In the genomic region with DNA sequence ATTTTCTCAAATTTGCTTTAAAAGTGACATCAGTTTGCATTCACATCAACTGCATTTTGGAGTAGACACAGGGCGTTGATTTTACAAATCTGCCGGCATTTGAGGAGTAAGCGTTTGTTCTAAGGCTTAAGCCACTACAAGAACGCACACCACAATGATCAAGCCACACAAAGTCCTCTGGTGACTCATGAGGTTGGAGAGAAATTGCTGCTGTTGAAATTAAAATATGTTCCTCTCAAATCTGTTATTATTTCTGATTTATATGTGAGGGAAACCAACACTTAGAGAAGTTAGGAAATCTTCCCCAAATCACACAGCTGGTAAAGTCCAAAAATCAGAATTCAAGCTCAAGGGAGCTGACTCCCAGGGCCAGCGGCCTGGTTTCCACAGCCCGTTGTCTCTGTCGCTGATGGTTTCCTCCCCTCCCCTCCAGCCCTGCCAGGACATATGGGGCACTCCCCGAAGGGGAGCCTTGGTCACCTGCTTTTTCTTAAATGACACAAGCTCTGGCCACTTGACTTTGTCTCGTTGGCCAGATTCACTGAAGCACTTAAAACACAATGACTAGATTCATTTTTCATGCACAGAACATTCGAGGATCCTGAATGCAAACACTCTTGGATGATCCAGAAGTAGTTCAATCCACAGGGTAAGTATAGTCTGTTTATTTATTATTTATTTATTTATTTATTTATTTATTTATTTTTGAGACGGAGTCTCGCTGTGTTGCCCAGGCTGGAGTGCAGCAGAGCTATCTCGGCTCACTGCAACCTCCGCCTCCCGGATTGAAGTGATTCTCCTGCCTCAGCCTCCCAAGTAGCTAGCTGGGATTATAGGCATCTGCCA, we compare ENCODE assay signal across 15 cellular contexts. TPM values are rescaled to one million over a fixed set of nuclear protein-coding genes. Genes with fewer than 3 reads are reported as not detected.
DNase-seq lines count a peak whose midpoint lies in the region; ATAC-seq, FAIRE-seq and TF ChIP-seq lines count a peak whose summit lies in the region.
"Had no signal": no experiment of that assay in that cellular context is flagged by ENCODE, and none has a peak within 500 bp of the region (broad histone marks: within the 10 kb centered on the region; RNA-seq: fewer than 3 reads in every experiment).

No MANE protein-coding gene starts in this region.

- H3K9me3 ChIP-seq in HepG2 (ENCODE audit: low read length): no peaks in the 10 kb centered on the region
- no peaks in the 10 kb centered on the region for H3K9me3 ChIP-seq in right lobe of liver
- H3K9me3 ChIP-seq: MG63 had no signal

- H3K27me3 Mint-ChIP-seq in immature natural killer cell (ENCODE audit: low read depth in 3 of 3) (peaks cover 15 to 16% (median 15%) of the 10 kb centered on the region in 3 donors), endothelial cell (ENCODE audit: unreplicated experiment) (no peaks in the 10 kb centered on the region)
- H3K27me3 Mint-ChIP-seq: memory B cell had no signal

- H3K9me3 Mint-ChIP-seq in immature natural killer cell (no peaks in the 10 kb centered on the region), endothelial cell (ENCODE audit: unreplicated experiment) (no peaks in the 10 kb centered on the region)
- H3K9me3 Mint-ChIP-seq: memory B cell had no signal

- TF ChIP-seq EP300 in HepG2 (IDR thresholded peaks at IDR 0.05; ENCODE audit: low read depth in 2 of 2, low read length in 2 of 2) (no peak), HepG2 (CRISPR knock-in tag; IDR thresholded peaks at IDR 0.05; ENCODE audit: borderline replicate concordance) (no peak)

- peak overlapping the region; percentile 30; the same call in 1 of the 2 replicates for H3K9ac ChIP-seq in HepG2 (ENCODE audit: insufficient read depth, low read depth, low read length)
- H3K9ac ChIP-seq: parathyroid adenoma had no signal

- intact Hi-C loops in HepG2 (cut with micrococcal nuclease; ENCODE audit: unreplicated experiment): loop anchor here (5.0 kb wide), 1 partner anchor 73 kb away; no protein-coding TSS in a partner anchor
- intact Hi-C loops in right lobe of liver (cut with DNase I): no loop called here

- TF ChIP-seq POLR2A in HepG2 (IDR thresholded peaks at IDR 0.05; ENCODE audit: insufficient read depth in 1 of 2, low read depth in 2 of 2, low read length in 2 of 2) (no peak), right lobe of liver (IDR thresholded peaks at IDR 0.05) (no peak)

- TF ChIP-seq CTCF in HepG2 (CRISPR knock-in tag; IDR thresholded peaks at IDR 0.05): no peak
- no peak for TF ChIP-seq CTCF in right lobe of liver (IDR thresholded peaks at IDR 0.05)
- no peak for TF ChIP-seq CTCF in endothelial cell (IDR thresholded peaks at IDR 0.05; ENCODE audit: unreplicated experiment)

- H3K36me3 ChIP-seq in HepG2 (replicated peaks in 1 of 2; ENCODE audit: control insufficient read depth in 1 of 2, insufficient read depth in 2 of 2, low read length in 2 of 2): no peaks in the 10 kb centered on the region
- no peaks in the 10 kb centered on the region for H3K36me3 ChIP-seq in right lobe of liver
- H3K36me3 ChIP-seq: MG63 had no signal

- H3K4me1 Mint-ChIP-seq in immature natural killer cell (peaks cover 29 to 41% of the 10 kb centered on the region in 2 donors), endothelial cell (ENCODE audit: unreplicated experiment) (peaks cover 5% of the 10 kb centered on the region)

- H3K4me3 Mint-ChIP-seq in immature natural killer cell: peak overlapping the region in 4 of 5 donors; percentile 12 to 73 (median 55)
- H3K4me3 Mint-ChIP-seq in endothelial cell (ENCODE audit: unreplicated experiment): no peak overlapping the region
- H3K4me3 Mint-ChIP-seq: memory B cell had no signal

- FAIRE-seq in HepG2 (lab: Jason Lieb, UNC): no peak
- FAIRE-seq: endothelial cell of umbilical vein had no signal

- H4K20me1 ChIP-seq in HepG2 (ENCODE audit: insufficient read depth, low read length): no peaks in the 10 kb centered on the region

- H3K4me1 ChIP-seq in HepG2 (ENCODE audit: insufficient read depth, low read length) (peaks cover 59% of the 10 kb centered on the region), right lobe of liver (peaks cover 0 to 22% (median 8%) of the 10 kb centered on the region in 4 donors)

- WGBS in HepG2 (ENCODE audit: low lambda C conversion rate): 60% methylated on average over 15 of the region's 15 CpGs
- WGBS in right lobe of liver (ENCODE audit: insufficient coverage, low coverage, low lambda C conversion rate, missing lambda C conversion rate): 82% methylated on average over 11 of the region's 15 CpGs

- H3K27ac Mint-ChIP-seq in immature natural killer cell: peak overlapping the region; percentile 66 to 86 (median 77)
- H3K27ac Mint-ChIP-seq in endothelial cell (ENCODE audit: unreplicated experiment): no peak overlapping the region

- H3K27me3 ChIP-seq in HepG2 (ENCODE audit: control insufficient read depth in 1 of 2, insufficient read depth in 2 of 2, low read length in 2 of 2) (no peaks in the 10 kb centered on the region), right lobe of liver (no peaks in the 10 kb centered on the region)
- H3K27me3 ChIP-seq: MG63 had no signal

- ATAC-seq in HepG2: no peak
- ATAC-seq in right lobe of liver: no peak

- peak overlapping the region; percentile 59 for H2AFZ ChIP-seq in HepG2 (ENCODE audit: low read length)
- H2AFZ ChIP-seq: parathyroid adenoma had no signal

- DNase-seq in HepG2 (ENCODE audit: low spot score) (peak; percentile 64), right lobe of liver (no peak), SW480 (ENCODE audit: low spot score) (peak; percentile 63), immature natural killer cell (peak in 1 of 3 donors; percentile 28), endothelial cell (ENCODE audit: low spot score) (no peak), UCSD-AML1 (lab: John Stamatoyannopoulos, UW; ENCODE audit: unreplicated experiment) (no peak), anterior cingulate cortex (lab: John Stamatoyannopoulos, UW) (no peak), SHP77 treated with DMSO at 0.1 percent for 48 hours (lab: John Stamatoyannopoulos, UW) (no peak)
- DNase-seq: C1 segment of cervical spinal cord; MG63; stimulated activated CD4-positive, alpha-beta T cell treated with anti-CD3 and anti-CD28 coated beads, Interleukin-1b, Interleukin-23, amount 100 ng/mL, for 48 hours had no signal

- TF ChIP-seq RAD21 in HepG2 (CRISPR knock-in tag; IDR thresholded peaks at IDR 0.05): no peak

- peak overlapping the region; percentile 14 for H3K4me2 ChIP-seq in HepG2 (ENCODE audit: low read depth, low read length)

- H3K4me3 ChIP-seq in HepG2 (replicated peaks in 1 of 3; ENCODE audit: insufficient read depth in 1 of 3, low read depth in 2 of 3, low read length in 3 of 3) (no peak overlapping the region), right lobe of liver (no peak overlapping the region)
- H3K4me3 ChIP-seq: MG63, SK-N-MC had no signal

- H3K27ac ChIP-seq in HepG2 (ENCODE audit: extremely low read length, insufficient read depth, low read length): peak overlapping the region; percentile 32
- H3K27ac ChIP-seq in right lobe of liver: no peak overlapping the region
- H3K27ac ChIP-seq: parathyroid adenoma, SK-N-MC had no signal

- H3K36me3 Mint-ChIP-seq in immature natural killer cell (no peaks in the 10 kb centered on the region), endothelial cell (ENCODE audit: low read depth, unreplicated experiment) (no peaks in the 10 kb centered on the region)
- H3K36me3 Mint-ChIP-seq: memory B cell had no signal

- CTCF ChIA-PET in HepG2 (lab: Yijun Ruan, JAX; ENCODE audit: low intra/inter-chr PET ratio, low total read pairs): no interaction called here

- in situ Hi-C loops in HepG2 (cut with HindIII; ENCODE audit: extremely low pct_ligation_motif_present, low pct_unique_long_range_greater_than_20kb): no loop called here

- no TSS peak for BruUV-seq in HepG2 (replicated peaks; lab: Mats Ljungman, UMichigan)

- no peaks in the 10 kb centered on the region for H3K79me2 ChIP-seq in HepG2 (ENCODE audit: insufficient read depth, low read length)
- H3K79me2 ChIP-seq: parathyroid adenoma had no signal

- POLR2A ChIA-PET in HepG2 (lab: Yijun Ruan, JAX): interaction anchor here (1.5 to 2.1 kb wide), 3 partner anchors 29 to 76 kb away, joined by 4 to 15 read pairs (median 5); a partner anchor contains a TSS

TF ChIP-seq in HepG2, 621 proteins besides CTCF, POLR2A, EP300 and RAD21 (continues in another document):
- TF ChIP-seq CAMTA2 (CRISPR knock-in tag; IDR thresholded peaks at IDR 0.05; ENCODE audit: borderline replicate concordance): no peak

RNA-seq across cellular contexts. Expression of a gene that starts 29.2 kb away (rescaled TPM):
- total RNA-seq in HepG2 (2016; rRNA removed; fragmentation: Illumina TruSeq; extraction: Trizol) (13.5 and 27.0 TPM in 2 replicates), right lobe of liver (10 to 100 TPM; 25.2 to 86.4 (median 75.2) TPM), endothelial cell (ENCODE audit: unreplicated experiment) (328 TPM)
- total RNA-seq in HepG2 (2016; cell fraction: cytosol; rRNA removed; fragmentation: Illumina TruSeq; extraction: Trizol; ENCODE audit: low read depth): 17.4 and 21.1 TPM in 2 replicates
- total RNA-seq in HepG2 (2016; cell fraction: insoluble cytoplasmic fraction; rRNA removed; fragmentation: Illumina TruSeq; extraction: Trizol): 13.7 and 28.9 TPM in 2 replicates
- 23.0 and 29.0 TPM in 2 replicates for total RNA-seq in HepG2 (2016; cell fraction: membrane; rRNA removed; fragmentation: Illumina TruSeq; extraction: Trizol)
- 106 and 113 TPM in 2 replicates for total RNA-seq in HepG2 (2016; cell fraction: nucleus; rRNA removed; fragmentation: Illumina TruSeq; extraction: Trizol)
- polyA plus RNA-seq in HepG2 (2011; rRNA removed) (71.9 and 75.4 TPM in 2 replicates), immature natural killer cell (100 to 1,000 TPM; 343 to 423 (median 353) TPM)
- 35.6 and 36.3 TPM in 2 replicates for polyA plus RNA-seq in HepG2 (2011; cell fraction: cytosol; rRNA removed)
- polyA plus RNA-seq in HepG2 (2011; cell fraction: nucleus; rRNA removed): 201 and 233 TPM in 2 replicates
- polyA plus RNA-seq in HepG2 (2012): 28.6 and 64.6 TPM in 2 replicates
- 2.8 and 3.6 TPM in 2 replicates for polyA plus RNA-seq in HepG2 (2016; cell fraction: cytosol; fragmentation: Illumina TruSeq; extraction: Trizol; ENCODE audit: low read depth)
- 25.4 and 29.8 TPM in 2 replicates for polyA plus RNA-seq in HepG2 (2016; cell fraction: insoluble cytoplasmic fraction; fragmentation: Illumina TruSeq; extraction: Trizol; ENCODE audit: low read depth)
- 11.0 and 14.7 TPM in 2 replicates for polyA plus RNA-seq in HepG2 (2016; cell fraction: membrane; fragmentation: Illumina TruSeq; extraction: Trizol; ENCODE audit: low read depth)
- polyA plus RNA-seq in HepG2 (2016; cell fraction: nucleus; fragmentation: Illumina TruSeq; extraction: Trizol; ENCODE audit: insufficient read depth, low read depth): 165 and 176 TPM in 2 replicates
- 46.3 and 318 TPM in 2 replicates for polyA minus RNA-seq in HepG2 (2011; rRNA and poly(A)+ RNA removed; ENCODE audit: low replicate concordance)
- 50.8 and 67.4 TPM in 2 replicates for polyA minus RNA-seq in HepG2 (2011; cell fraction: cytosol; rRNA and poly(A)+ RNA removed)
- 544 and 615 TPM in 2 replicates for polyA minus RNA-seq in HepG2 (2011; cell fraction: nucleus; rRNA and poly(A)+ RNA removed)

Comparison
In these comparisons a context has a peak if more than half of its experiments do, and no peak if none do; other contexts are left out.
1. DNase-seq: peak in HepG2 (single experiment) and SW480 (single experiment); none in right lobe of liver (0 of 3), endothelial cell (single experiment), UCSD-AML1 (single experiment), anterior cingulate cortex (0 of 58) and SHP77 treated with DMSO at 0.1 percent for 48 hours (single experiment).